ENCODE assay signal across 26 cellular contexts in genomic region chr10:21049482-21049881, GRCh38.
"Had no signal": no experiment of that assay in that cellular context is flagged by ENCODE, and none has a peak within 500 bp of the region (broad histone marks: within the 10 kb centered on the region; RNA-seq: fewer than 3 reads in every experiment).

No MANE protein-coding gene starts in this region.

- ATAC-seq: activated CD4-positive, alpha-beta T cell treated with anti-CD3 and anti-CD28 coated beads for 36 hours; activated T-helper 17 cell treated with anti-CD3 and anti-CD28 coated beads, Interleukin-2, amount 50 U/mL, for 72 hours; gastroesophageal sphincter had no signal

- H3K4me3 ChIP-seq: ascending aorta, breast epithelium, cardiac muscle cell, colonic mucosa, esophagus squamous epithelium, gastroesophageal sphincter had no signal

- H3K27ac ChIP-seq: ascending aorta, breast epithelium, cardiac muscle cell, colonic mucosa, epithelial cell of prostate, esophagus squamous epithelium, gastroesophageal sphincter had no signal

- DNase-seq: activated CD4-positive, alpha-beta memory T cell treated with anti-CD3 and anti-CD28 coated beads for 36 hours; activated CD4-positive, alpha-beta T cell treated with anti-CD3 and anti-CD28 coated beads for 36 hours; activated CD4-positive, alpha-beta T cell treated with anti-CD3 and anti-CD28 coated beads, Interleukin-2, amount 10 ng/mL, durations not matched to agents 24 days and 14 days; activated CD4-positive, CD25-positive, alpha-beta regulatory T cell; activated CD4-positive, CD25-positive, alpha-beta regulatory T cell treated with anti-CD3 and anti-CD28 coated beads, Interleukin-2, amount 50 U/mL, for 72 hours; activated CD8-positive, alpha-beta memory T cell treated with anti-CD3 and anti-CD28 coated beads for 24 hours; activated effector memory CD4-positive, alpha-beta T cell treated with Interleukin-2 at 50 U/mL for 16 hours; activated gamma-delta T cell treated with Interleukin-2 at 50 U/mL for 16 hours; activated naive CD4-positive, alpha-beta T cell treated with anti-CD3 and anti-CD28 coated beads, Interleukin-2, amount 50 U/mL, for 16 hours; activated naive CD4-positive, alpha-beta T cell treated with Interleukin-2 at 50 U/mL for 16 hours; activated T-cell treated with anti-CD3 and anti-CD28 coated beads, Interleukin-2, amount 50 U/mL, for 4 hours; central memory CD4-positive, alpha-beta T cell; cerebellar nuclear complex; colonic mucosa; effector CD8-positive, alpha-beta T cell; esophagus squamous epithelium; foreskin melanocyte; T-helper 2 cell had no signal

- H3K36me3 Mint-ChIP-seq: activated CD4-positive, alpha-beta memory T cell treated with anti-CD3 and anti-CD28 coated beads for 36 hours; activated naive CD8-positive, alpha-beta T cell had no signal

- H3K9me3 ChIP-seq: ascending aorta, breast epithelium, colonic mucosa, esophagus squamous epithelium had no signal

- H3K36me3 ChIP-seq: ascending aorta, breast epithelium, cardiac muscle cell, colonic mucosa, esophagus squamous epithelium, gastroesophageal sphincter had no signal

- H3K4me1 ChIP-seq: ascending aorta, breast epithelium, colonic mucosa, esophagus squamous epithelium, gastroesophageal sphincter had no signal

- H3K27me3 ChIP-seq: ascending aorta, breast epithelium, cardiac muscle cell, colonic mucosa, esophagus squamous epithelium, gastroesophageal sphincter had no signal

- H3K4me1 Mint-ChIP-seq: activated CD4-positive, alpha-beta T cell treated with anti-CD3 and anti-CD28 coated beads for 36 hours; activated CD4-positive, alpha-beta T cell treated with anti-CD3 and anti-CD28 coated beads, Interleukin-2, amount 10 ng/mL, durations not matched to agents 24 days and 14 days; activated T-helper 17 cell treated with anti-CD3 and anti-CD28 coated beads, Interleukin-2, amount 50 U/mL, for 72 hours had no signal

- H3K4me3 Mint-ChIP-seq: activated CD4-positive, alpha-beta memory T cell treated with anti-CD3 and anti-CD28 coated beads for 36 hours; activated CD4-positive, alpha-beta T cell treated with anti-CD3 and anti-CD28 coated beads for 36 hours; activated CD4-positive, alpha-beta T cell treated with anti-CD3 and anti-CD28 coated beads, Interleukin-2, amount 10 ng/mL, durations not matched to agents 24 days and 14 days; activated naive CD8-positive, alpha-beta T cell; activated T-cell treated with anti-CD3 and anti-CD28 coated beads, Interleukin-2, amount 50 U/mL, for 4 hours; activated T-helper 17 cell treated with anti-CD3 and anti-CD28 coated beads, Interleukin-2, amount 50 U/mL, for 72 hours; brain had no signal

- H3K27ac Mint-ChIP-seq: activated CD4-positive, alpha-beta memory T cell treated with anti-CD3 and anti-CD28 coated beads for 36 hours; activated CD4-positive, alpha-beta T cell treated with anti-CD3 and anti-CD28 coated beads for 36 hours; activated CD4-positive, alpha-beta T cell treated with anti-CD3 and anti-CD28 coated beads, Interleukin-2, amount 10 ng/mL, durations not matched to agents 24 days and 14 days; activated naive CD8-positive, alpha-beta T cell; activated T-helper 17 cell treated with anti-CD3 and anti-CD28 coated beads, Interleukin-2, amount 50 U/mL, for 72 hours; brain had no signal

- H3K27me3 Mint-ChIP-seq: activated CD4-positive, alpha-beta T cell treated with anti-CD3 and anti-CD28 coated beads, Interleukin-2, amount 10 ng/mL, durations not matched to agents 24 days and 14 days; activated naive CD8-positive, alpha-beta T cell had no signal

- H3K9me3 Mint-ChIP-seq: activated CD4-positive, alpha-beta T cell treated with anti-CD3 and anti-CD28 coated beads, Interleukin-2, amount 10 ng/mL, durations not matched to agents 24 days and 14 days; activated T-cell treated with anti-CD3 and anti-CD28 coated beads, Interleukin-2, amount 50 U/mL, for 4 hours had no signal
